Comparison of ENCODE assay signal across 15 cellular contexts in the genomic region with DNA sequence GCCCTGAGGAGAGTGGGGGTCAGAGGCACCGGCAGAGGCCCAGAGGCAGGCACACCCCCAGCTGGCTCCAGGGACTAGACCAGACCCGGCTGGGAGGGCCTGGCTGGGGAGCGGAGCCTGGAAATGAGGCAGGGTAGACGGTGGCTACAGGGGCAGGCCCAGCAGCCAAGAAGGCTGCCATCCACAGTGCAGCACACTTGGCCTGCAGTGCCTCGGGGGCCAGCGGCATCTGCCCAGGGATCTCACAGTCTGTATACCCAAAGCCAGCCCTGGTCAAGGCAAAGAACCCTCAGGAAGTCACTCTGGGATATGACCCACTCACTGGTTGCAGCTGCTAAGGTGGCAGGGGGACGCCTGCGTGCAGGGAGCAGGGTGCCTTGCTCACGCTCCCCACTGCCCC.
"Had no signal": no experiment of that assay in that cellular context is flagged by ENCODE, and none has a peak within 500 bp of the region (broad histone marks: within the 10 kb centered on the region; RNA-seq: fewer than 3 reads in every experiment).

No MANE protein-coding gene starts in this region.

- H3K27ac Mint-ChIP-seq: dendritic cell treated with granulocyte-macrophage colony-stimulating factor and Interleukin-4, amounts not matched to agents 40 ng/mL and 50 ng/mL, for 4 days; effector memory CD8-positive, alpha-beta T cell; natural killer cell had no signal

- H3K27me3 ChIP-seq: esophagus muscularis mucosa, gastrocnemius medialis, stomach, transverse colon had no signal

- H3K4me3 Mint-ChIP-seq: dendritic cell treated with granulocyte-macrophage colony-stimulating factor and Interleukin-4, amounts not matched to agents 40 ng/mL and 50 ng/mL, for 4 days; effector memory CD8-positive, alpha-beta T cell; natural killer cell had no signal

- H3K27ac ChIP-seq: epithelial cell of prostate, esophagus muscularis mucosa, gastrocnemius medialis, stomach, thoracic aorta, transverse colon had no signal

- H3K9me3 Mint-ChIP-seq: dendritic cell treated with granulocyte-macrophage colony-stimulating factor and Interleukin-4, amounts not matched to agents 40 ng/mL and 50 ng/mL, for 4 days; effector memory CD8-positive, alpha-beta T cell; natural killer cell had no signal

- ATAC-seq: effector memory CD8-positive, alpha-beta T cell; gastrocnemius medialis had no signal

- H3K4me3 ChIP-seq: esophagus muscularis mucosa, gastrocnemius medialis, stomach, thoracic aorta, transverse colon had no signal

- DNase-seq: cerebellar nuclear complex; effector memory CD8-positive, alpha-beta T cell; gastrocnemius medialis; mammary epithelial cell; natural killer cell; small intestine; stimulated activated CD4-positive, alpha-beta T cell treated with anti-CD3 and anti-CD28 coated beads, Interleukin-12 subunit alpha, Interleukin-12 subunit beta, amount 100 ng/mL, for 4 hours; stimulated activated naive CD4-positive, alpha-beta T cell; substantia nigra; transverse colon had no signal

- H3K9me3 ChIP-seq: esophagus muscularis mucosa, gastrocnemius medialis, stomach, thoracic aorta, transverse colon had no signal

- H3K27me3 Mint-ChIP-seq: dendritic cell treated with granulocyte-macrophage colony-stimulating factor and Interleukin-4, amounts not matched to agents 40 ng/mL and 50 ng/mL, for 4 days; effector memory CD8-positive, alpha-beta T cell had no signal
